8 cellular contexts compared by ENCODE assay signal in genomic region chr10:1048732-1049424, GRCh38. TPM values are rescaled to one million over a fixed set of nuclear protein-coding genes. Genes with fewer than 3 reads are reported as not detected.
A peak's percentile ranks its signal among the peaks of the same experiment; 100 is the strongest.
DNase-seq lines count a peak whose midpoint lies in the region; ATAC-seq, FAIRE-seq and TF ChIP-seq lines count a peak whose summit lies in the region.

TSS of gene IDI1 (minus strand) at chr10:1049119. CDS start at chr10:1049003, 116 bp downstream.

- H3K4me3 Mint-ChIP-seq in WTC11 = peak within 1 kb of the TSS; percentile 97

- FAIRE-seq in bronchial epithelial cell (lab: Jason Lieb, UNC) (no peak), small intestine (lab: Jason Lieb, UNC) (no peak)

- WGBS in small intestine, 3 donors = 0 to 1% (median 0%) methylated on average over 62 to 83 of the region's 83 CpGs

- no peaks in the 10 kb centered on the region for H3K27me3 Mint-ChIP-seq in WTC11 (ENCODE audit: low read depth)

- H3K36me3 Mint-ChIP-seq in WTC11 = peaks cover 46% of the 10 kb centered on the region

- peak within 1 kb of the TSS; percentile 91 to 100 for H3K27ac ChIP-seq in small intestine (ENCODE audit: low read depth in 1 of 2, low read length in 1 of 2)

- ATAC-seq in GM19023 (IDR thresholded peaks at IDR 0.05; ENCODE audit: unreplicated experiment) = peak; percentile 86
- ATAC-seq in HG03196 (IDR thresholded peaks at IDR 0.05; ENCODE audit: unreplicated experiment) = peak; percentile 87
- ATAC-seq in WTC11 = peak; percentile 90

- POLR2A ChIA-PET in WTC11 (lab: Charles Lee) = interaction anchor here (0.7 to 2.6 kb wide), 5 partner anchors 9 to 905 kb away, joined by 3 to 10 read pairs (median 3); partner anchors contain the start of gene LARP4B

- H3K4me3 ChIP-seq in AG09309 (ENCODE audit: control insufficient read depth, low read depth, low read length) = peak within 1 kb of the TSS; percentile 54
- H3K4me3 ChIP-seq in bronchial epithelial cell (ENCODE audit: low read depth, low read length) = peak within 1 kb of the TSS; percentile 76
- H3K4me3 ChIP-seq in small intestine (ENCODE audit: low read depth in 1 of 2, low read length in 2 of 2) = peak within 1 kb of the TSS; percentile 68 to 91

- H3K27ac Mint-ChIP-seq in WTC11 = peak within 1 kb of the TSS; percentile 100

- CTCF ChIA-PET in WTC11 (lab: Charles Lee) = interaction anchor here (0.6 to 2.0 kb wide), 7 partner anchors 13 to 233 kb away, joined by 3 to 7 read pairs (median 4); no protein-coding TSS in a partner anchor

- H3K36me3 ChIP-seq in bronchial epithelial cell (ENCODE audit: control insufficient read depth, insufficient read depth, low read length) (peaks cover 3% of the 10 kb centered on the region), small intestine (ENCODE audit: control insufficient read depth in 2 of 2, insufficient read depth in 2 of 2, low read length in 2 of 2) (no peaks in the 10 kb centered on the region)

- TF ChIP-seq CTCF in AG09309 (IDR thresholded peaks at IDR 0.05; ENCODE audit: control insufficient read depth, insufficient read depth, low read depth, low read length, missing control alignments) (no peak), WTC11 (IDR thresholded peaks at IDR 0.05) (no peak), bronchial epithelial cell (IDR thresholded peaks at IDR 0.05; ENCODE audit: insufficient read depth, low read length, severe bottlenecking) (no peak)

- H3K9me3 ChIP-seq in small intestine (ENCODE audit: control insufficient read depth, low read depth) = no peaks in the 10 kb centered on the region

- H3K27me3 ChIP-seq in bronchial epithelial cell (ENCODE audit: control insufficient read depth, insufficient read depth, low read length) (no peaks in the 10 kb centered on the region), small intestine (ENCODE audit: control insufficient read depth in 2 of 2, insufficient read depth in 2 of 2, low read length in 2 of 2) (no peaks in the 10 kb centered on the region)

- DNase-seq in AG09309 (ENCODE audit: low read depth) = peak; percentile 90
- DNase-seq in NCI-H226 = peak; percentile 94
- peak; percentile 96 for DNase-seq in WTC11 (ENCODE audit: low spot score)
- DNase-seq in bronchial epithelial cell (ENCODE audit: low read depth) = peak; percentile 94
- peak; percentile 95 for DNase-seq in iPS-NIHi11 (ENCODE audit: low spot score)
- peak; percentile 98 for DNase-seq in small intestine

- no peaks in the 10 kb centered on the region for H3K9me3 Mint-ChIP-seq in WTC11

- H3K4me1 Mint-ChIP-seq in WTC11 = peaks cover 32% of the 10 kb centered on the region

- peaks cover 2 to 7% of the 10 kb centered on the region in 2 donors for H3K4me1 ChIP-seq in small intestine (ENCODE audit: control insufficient read depth in 2 of 2, insufficient read depth in 1 of 2, low read depth in 1 of 2, low read length in 1 of 2)

TF ChIP-seq in WTC11, 78 proteins besides CTCF, POLR2A, EP300 and RAD21 (continues in another document):
- TF ChIP-seq CBFB (CRISPR knock-in tag; IDR thresholded peaks at IDR 0.05; ENCODE audit: low read depth) (no peak), ZBTB43 (CRISPR knock-in tag; IDR thresholded peaks at IDR 0.05) (peak; percentile 91), FOXP1 (CRISPR knock-in tag; IDR thresholded peaks at IDR 0.05; ENCODE audit: borderline replicate concordance) (peak; percentile 81; the same call in 1 of the 2 replicates), GTF2I (CRISPR knock-in tag; conservative IDR thresholded peaks at IDR 0.05) (no peak), AR (CRISPR knock-in tag; IDR thresholded peaks at IDR 0.05) (no peak), ZNF219 (CRISPR knock-in tag; IDR thresholded peaks at IDR 0.05; ENCODE audit: borderline replicate concordance) (no peak), ZSCAN18 (CRISPR knock-in tag; IDR thresholded peaks at IDR 0.05) (no peak), USF1 (CRISPR knock-in tag; IDR thresholded peaks at IDR 0.05) (peak; percentile 53; the same call in 1 of the 2 replicates), ZNF138 (CRISPR knock-in tag; conservative IDR thresholded peaks at IDR 0.05) (peak; percentile 86; the same call in 1 of the 2 replicates), NFATC4 (CRISPR knock-in tag; IDR thresholded peaks at IDR 0.05) (peak; percentile 49; the same call in 1 of the 2 replicates), MAX (CRISPR knock-in tag; IDR thresholded peaks at IDR 0.05) (peak; percentile 86), ZNF396 (CRISPR knock-in tag; IDR thresholded peaks at IDR 0.05; ENCODE audit: borderline replicate concordance) (no peak), ATF3 (CRISPR knock-in tag; conservative IDR thresholded peaks at IDR 0.05) (no peak), JUN (CRISPR knock-in tag; IDR thresholded peaks at IDR 0.05) (no peak; the same call in 1 of the 2 replicates), NFE2L1 (CRISPR knock-in tag; IDR thresholded peaks at IDR 0.05) (no peak), E2F5 (CRISPR knock-in tag; IDR thresholded peaks at IDR 0.05) (peak; percentile 94), ZMAT4 (CRISPR knock-in tag; IDR thresholded peaks at IDR 0.05) (peak; percentile 43; the same call in 1 of the 2 replicates)

RNA-seq across cellular contexts. Expression of gene IDI1, which starts in this region (rescaled TPM):
- total RNA-seq in WTC11 (2021) (41.7 to 47.2 TPM (median 44.7 TPM) in 3 replicates), bronchial epithelial cell (54.5 and 55.8 TPM in 2 replicates)
- 10 to 100 TPM; 37.8 to 79.5 (median 44.7) TPM for polyA plus RNA-seq in small intestine

Comparison
In these comparisons a context has a peak if more than half of its experiments do, and no peak if none do; other contexts are left out.
1. Peak in every context shown above with its lines: DNase-seq, ATAC-seq, H3K4me3 ChIP-seq and H3K27ac ChIP-seq.